Comparison of ENCODE assay signal across 18 cellular contexts in the genomic region with DNA sequence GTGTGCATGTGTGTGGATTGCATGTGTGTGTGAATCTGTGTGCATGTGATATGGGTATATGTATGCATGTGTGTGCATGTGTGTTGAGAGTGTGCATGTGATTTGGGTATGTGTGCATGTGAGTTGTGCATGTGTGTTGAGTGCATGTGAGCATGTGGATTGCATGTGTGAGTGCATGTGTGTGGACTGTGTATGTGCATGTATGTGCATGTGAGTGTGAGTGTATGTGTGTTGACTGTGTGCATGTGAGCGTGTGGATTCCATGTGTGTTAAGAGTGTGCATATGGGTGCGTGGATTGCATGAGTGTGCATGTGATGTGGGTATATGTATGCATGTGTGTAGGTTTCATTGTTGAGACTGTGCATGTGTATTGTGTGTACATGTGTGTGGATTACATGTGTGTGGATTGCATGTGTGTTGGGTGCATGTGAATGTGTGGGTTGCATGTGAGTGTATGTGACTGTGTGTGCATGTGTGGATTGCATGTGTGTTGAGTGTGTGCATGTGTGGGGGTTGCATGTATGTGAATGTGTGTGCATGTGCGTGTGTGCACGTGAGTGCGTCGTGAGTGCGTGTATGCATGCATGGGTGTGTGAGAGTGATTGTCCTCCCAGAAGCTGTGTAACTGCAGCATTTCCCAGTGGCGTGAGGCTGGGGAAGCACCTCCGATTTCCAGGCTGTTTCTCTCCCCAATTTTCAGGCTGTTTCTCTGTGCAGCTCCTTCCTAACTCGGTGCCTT. TPM values are rescaled to one million over a fixed set of nuclear protein-coding genes. Genes with fewer than 3 reads are reported as not detected.
DNase-seq lines count a peak whose midpoint lies in the region; ATAC-seq, FAIRE-seq and TF ChIP-seq lines count a peak whose summit lies in the region.
"Had no signal": no experiment of that assay in that cellular context is flagged by ENCODE, and none has a peak within 500 bp of the region (broad histone marks: within the 10 kb centered on the region; RNA-seq: fewer than 3 reads in every experiment).

No MANE protein-coding gene starts in this region.

- no peak for TF ChIP-seq CTCF in K562 (IDR thresholded peaks at IDR 0.05 in 2 of 3, conservative IDR thresholded peaks at IDR 0.05 in 1 of 3; ENCODE audit: insufficient read depth in 2 of 3, low read depth in 1 of 3, low read length in 3 of 3)
- TF ChIP-seq CTCF in PC-9 (conservative IDR thresholded peaks at IDR 0.05) = no peak

- no peak overlapping the region for H4K91ac ChIP-seq in trophoblast cell (ENCODE audit: low read depth, low read length)

- H4K12ac ChIP-seq in trophoblast cell (ENCODE audit: low read depth, low read length) = no peak overlapping the region

- no peak overlapping the region for H2BK12ac ChIP-seq in trophoblast cell (ENCODE audit: low read length)

- peaks cover 23 to 24% of the 10 kb centered on the region in 2 donors for H3K27me3 Mint-ChIP-seq in CD8-positive, alpha-beta memory T cell

- no peaks in the 10 kb centered on the region for H3K9me3 Mint-ChIP-seq in CD8-positive, alpha-beta memory T cell
- H3K9me3 Mint-ChIP-seq: IgD-negative memory B cell had no signal

- H3K4me3 ChIP-seq in K562 = no peak overlapping the region
- no peak overlapping the region for H3K4me3 ChIP-seq in trophoblast cell (ENCODE audit: low read depth, low read length)
- no peak overlapping the region for H3K4me3 ChIP-seq in CD8-positive, alpha-beta memory T cell (ENCODE audit: low read length)
- no peak overlapping the region for H3K4me3 ChIP-seq in PC-9
- H3K4me3 ChIP-seq: MG63 had no signal

- no peaks in the 10 kb centered on the region for H3K36me3 ChIP-seq in K562 (ENCODE audit: control insufficient read depth, insufficient read depth, low read length)
- no peaks in the 10 kb centered on the region for H3K36me3 ChIP-seq in trophoblast cell (ENCODE audit: control insufficient read depth in 1 of 2, insufficient read depth in 2 of 2, low read length in 2 of 2)
- no peaks in the 10 kb centered on the region for H3K36me3 ChIP-seq in CD8-positive, alpha-beta memory T cell (ENCODE audit: insufficient read depth, low read length)
- H3K36me3 ChIP-seq in PC-9 (ENCODE audit: low read depth) = no peaks in the 10 kb centered on the region
- H3K36me3 ChIP-seq: MG63 had no signal

- no peak overlapping the region for H2BK120ac ChIP-seq in trophoblast cell (ENCODE audit: insufficient read depth, low read length, poor library complexity)

- H3K9ac ChIP-seq in K562 (ENCODE audit: insufficient read depth in 1 of 2, low read depth in 2 of 2, low read length in 2 of 2) = no peak overlapping the region
- no peak overlapping the region for H3K9ac ChIP-seq in trophoblast cell (ENCODE audit: low read length)

- no peak overlapping the region for H3K4me2 ChIP-seq in K562 (ENCODE audit: insufficient read depth, low read length)
- no peak overlapping the region for H3K4me2 ChIP-seq in trophoblast cell (ENCODE audit: low read length)
- no peak overlapping the region for H3K4me2 ChIP-seq in PC-9

- no peak overlapping the region for H2AFZ ChIP-seq in K562 (ENCODE audit: low read depth, low read length)
- no peak overlapping the region for H2AFZ ChIP-seq in trophoblast cell (ENCODE audit: insufficient read depth, low read length, poor library complexity)
- H2AFZ ChIP-seq in PC-9 = no peak overlapping the region

- H3K4me3 Mint-ChIP-seq in CD8-positive, alpha-beta memory T cell = peak overlapping the region in 1 of 7 donors; percentile 44
- H3K4me3 Mint-ChIP-seq: CD14-positive monocyte, IgD-negative memory B cell had no signal

- H3K27ac ChIP-seq in K562 (ENCODE audit: extremely low read depth, low read depth, low read length) (no peak overlapping the region; the same call in 2 of the 3 replicates), trophoblast cell (ENCODE audit: low read depth, low read length) (no peak overlapping the region), PC-9 (no peak overlapping the region)
- H3K27ac ChIP-seq in CD8-positive, alpha-beta memory T cell (ENCODE audit: low read depth, low read length) = no peak overlapping the region

- no peak for TF ChIP-seq EP300 in K562 (IDR thresholded peaks at IDR 0.05; ENCODE audit: low read length)

- FAIRE-seq in GM12891 (lab: Jason Lieb, UNC) (peak; percentile 79), K562 (lab: Jason Lieb, UNC) (no peak)

- no peak overlapping the region for H2BK5ac ChIP-seq in trophoblast cell (ENCODE audit: low read depth, low read length, poor library complexity)

- POLR2A ChIA-PET in K562 (lab: Yijun Ruan, JAX) (no interaction called here), PC-9 (lab: Charles Lee; ENCODE audit: unreplicated experiment) (no interaction called here)
- POLR2A ChIA-PET in CD8-positive, alpha-beta memory T cell (lab: Charles Lee) = no interaction called here

- 2% methylated on average over 10 of the region's 10 CpGs for WGBS in K562 (ENCODE audit: insufficient coverage, low coverage, missing lambda C conversion rate)
- WGBS in trophoblast cell (ENCODE audit: extremely low coverage, insufficient coverage, insufficient read length) = no CpG with 5 or more reads among the region's 10 CpGs

- CTCF ChIA-PET in K562 (lab: Yijun Ruan, JAX; ENCODE audit: low intra/inter-chr PET ratio) (interaction anchor here (0.6 to 1.3 kb wide), 3 partner anchors 18 to 58 kb away, joined by 3 to 4 read pairs (median 4); no protein-coding TSS in a partner anchor), PC-9 (lab: Charles Lee) (interaction anchor here (0.5 kb wide), 1 partner anchor 8 kb away, joined by 4 read pairs; no protein-coding TSS in a partner anchor)
- CTCF ChIA-PET in CD8-positive, alpha-beta memory T cell (lab: Charles Lee) = no interaction called here

- no peak overlapping the region for H2AK5ac ChIP-seq in trophoblast cell (ENCODE audit: low read length)

- H3K79me1 ChIP-seq in trophoblast cell (ENCODE audit: low read length) = no peaks in the 10 kb centered on the region

- H3K18ac ChIP-seq in trophoblast cell (ENCODE audit: low read length) = no peak overlapping the region

- DNase-seq in GM12891 (ENCODE audit: insufficient read length, low spot score) (no peak), K562 (ENCODE audit: extremely low read depth in 1 of 4, low spot score in 3 of 4) (no peak), trophoblast cell (no peak), PC-9 (no peak)
- no peak for DNase-seq in CD8-positive, alpha-beta memory T cell
- DNase-seq: AML-193, DMS79 treated with DMSO at 0.1 percent for 48 hours, HCEC 1CT, Kasumi-1, MG63, NCI-H1048, NCI-H1436, NCI-H2029, NCI-H2171, PC-3 had no signal

- no peaks in the 10 kb centered on the region for H3K9me2 ChIP-seq in PC-9 (ENCODE audit: insufficient read depth)

- no peak overlapping the region for H3K27ac Mint-ChIP-seq in CD8-positive, alpha-beta memory T cell

- H4K20me1 ChIP-seq in K562 (replicated peaks; ENCODE audit: control insufficient read depth, insufficient read depth, low read length) (peaks cover 15% of the 10 kb centered on the region; the same call in 1 of the 2 replicates), PC-9 (ENCODE audit: insufficient read depth) (no peaks in the 10 kb centered on the region)

- H3K27me3 ChIP-seq in K562 (ENCODE audit: control insufficient read depth in 2 of 2, insufficient read depth in 2 of 2, low read length in 2 of 2) (peaks cover 34 to 82% of the 10 kb centered on the region in 2 experiments), trophoblast cell (ENCODE audit: insufficient read depth, low read length) (no peaks in the 10 kb centered on the region), PC-9 (ENCODE audit: insufficient read depth, low read depth) (no peaks in the 10 kb centered on the region)
- no peaks in the 10 kb centered on the region for H3K27me3 ChIP-seq in CD8-positive, alpha-beta memory T cell (ENCODE audit: insufficient read depth, low read length, poor library complexity, severe bottlenecking)
- H3K27me3 ChIP-seq: MG63 had no signal

- H3K79me2 ChIP-seq in K562 (ENCODE audit: control insufficient read depth, insufficient read depth, low read length) (no peaks in the 10 kb centered on the region), trophoblast cell (ENCODE audit: control insufficient read depth, insufficient read depth, low read length, poor library complexity) (no peaks in the 10 kb centered on the region), PC-9 (ENCODE audit: low read depth) (no peaks in the 10 kb centered on the region)

- H3K4me1 ChIP-seq in K562 (replicated peaks in 1 of 2; ENCODE audit: control insufficient read depth in 2 of 2, insufficient read depth in 2 of 2, low read length in 2 of 2) (peaks cover 0 to 13% of the 10 kb centered on the region in 2 experiments; a peak in 2 of 5 replicates), trophoblast cell (ENCODE audit: control insufficient read depth in 1 of 2, insufficient read depth in 2 of 2, low read length in 2 of 2) (no peaks in the 10 kb centered on the region), PC-9 (replicated peaks; ENCODE audit: insufficient read depth) (peaks cover 9% of the 10 kb centered on the region; the same call in 1 of the 2 replicates)
- no peaks in the 10 kb centered on the region for H3K4me1 ChIP-seq in CD8-positive, alpha-beta memory T cell (ENCODE audit: insufficient read depth, low read length)

- intact Hi-C loops in K562 (cut with micrococcal nuclease) (loop anchor here (2.0 kb wide), 2 partner anchors 25 to 57 kb away; no protein-coding TSS in a partner anchor), PC-9 (cut with micrococcal nuclease; ENCODE audit: unreplicated experiment) (loop anchor here (2.0 kb wide), 1 partner anchor 57 kb away; no protein-coding TSS in a partner anchor)

- H3K9me3 ChIP-seq in K562 (replicated peaks; ENCODE audit: control insufficient read depth, insufficient read depth, low read depth, low read length) = no peaks in the 10 kb centered on the region; the same call in 1 of the 2 replicates
- peaks cover 9% of the 10 kb centered on the region for H3K9me3 ChIP-seq in trophoblast cell (ENCODE audit: insufficient read depth, low read depth, low read length)
- H3K9me3 ChIP-seq in CD8-positive, alpha-beta memory T cell (ENCODE audit: low read length) = no peaks in the 10 kb centered on the region
- no peaks in the 10 kb centered on the region for H3K9me3 ChIP-seq in PC-9 (ENCODE audit: insufficient read depth, low read depth)
- H3K9me3 ChIP-seq: MG63 had no signal

- ATAC-seq in K562 (no peak), GM21360 (IDR thresholded peaks at IDR 0.05; ENCODE audit: unreplicated experiment) (no peak)

- BruUV-seq in K562 (replicated peaks; lab: Mats Ljungman, UMichigan) = no TSS peak
- no TSS peak for BruUV-seq in PC-9 (replicated peaks; lab: Mats Ljungman, UMichigan)

- H3K9me1 ChIP-seq in K562 (ENCODE audit: control insufficient read depth, insufficient read depth, low read length) = no peaks in the 10 kb centered on the region

- no peak overlapping the region for H4K8ac ChIP-seq in trophoblast cell (ENCODE audit: low read depth, low read length)

- in situ Hi-C loops in K562 (cut with MboI) = no loop called here

- no peak for TF ChIP-seq RAD21 in K562 (CRISPR knock-in tag; conservative IDR thresholded peaks at IDR 0.05 in 1 of 2, IDR thresholded peaks at IDR 0.05 in 1 of 2)

- peaks cover 9% of the 10 kb centered on the region for H3F3A ChIP-seq in PC-9 (ENCODE audit: insufficient read depth, low read depth)

- H3K14ac ChIP-seq in trophoblast cell (ENCODE audit: low read length) = no peak overlapping the region

- TF ChIP-seq POLR2A in GM12891 (IDR thresholded peaks at IDR 0.05; ENCODE audit: low read depth, low read length) (no peak), K562 (conservative IDR thresholded peaks at IDR 0.05) (no peak)

- peaks cover 4 to 5% (median 4%) of the 10 kb centered on the region in 3 donors for H3K4me1 Mint-ChIP-seq in CD8-positive, alpha-beta memory T cell

- H3K4ac ChIP-seq in trophoblast cell (ENCODE audit: low read depth, low read length) = no peak overlapping the region

- no peaks in the 10 kb centered on the region for H3K36me3 Mint-ChIP-seq in CD8-positive, alpha-beta memory T cell
- H3K36me3 Mint-ChIP-seq: CD14-positive monocyte, IgD-negative memory B cell had no signal

- H3K23ac ChIP-seq in trophoblast cell (ENCODE audit: low read length) = peak overlapping the region; percentile 23

RNA-seq across cellular contexts. Expression of gene C1QTNF1, which starts 19.4 kb away (rescaled TPM):
- 0.05 TPM for polyA plus RNA-seq in GM12891 (2012; ENCODE audit: low read depth, missing spikeins)
- total RNA-seq in K562 (2011; cell fraction: chromatin; rRNA removed; ENCODE audit: low replicate concordance) = not detected in 2 replicates
- not detected in 2 replicates for total RNA-seq in K562 (2011; cell fraction: nucleolus; rRNA removed)
- total RNA-seq in K562 (2011; cell fraction: nucleoplasm; rRNA removed) = not detected in 2 replicates
- total RNA-seq in K562 (2014; rRNA removed) (not detected in 2 replicates), K562 (2014; rRNA removed; fragmentation: Illumina TruSeq; extraction: Trizol) (not detected in 2 replicates), K562 (2015; rRNA removed; fragmentation: Illumina TruSeq; extraction: Trizol) (not detected in 2 replicates), K562 (2021) (0.09 and 0.22 TPM in 2 replicates), PC-9 (2021) (3.4 and 3.9 TPM in 2 replicates)
- polyA plus RNA-seq in K562 (2011; rRNA removed) (not detected in 2 replicates), K562 (2014; fragmentation: Illumina TruSeq; extraction: Trizol) (not detected in 2 replicates), K562 (2014; fragmentation: Nextera tagmentation; extraction: Ambion mirVana) (not detected), K562 (2014; rRNA removed) (not detected in 2 replicates)
- not detected in 2 replicates for polyA plus RNA-seq in K562 (2011; cell fraction: cytosol; rRNA removed)
- polyA plus RNA-seq in K562 (2011; cell fraction: nucleus; rRNA removed) = not detected in 2 replicates
- polyA plus RNA-seq in K562 (2012) = not detected in 2 replicates
- polyA minus RNA-seq in K562 (2011; rRNA and poly(A)+ RNA removed) = not detected in 2 replicates
- not detected in 2 replicates for polyA minus RNA-seq in K562 (2011; cell fraction: cytosol; rRNA and poly(A)+ RNA removed)
- polyA minus RNA-seq in K562 (2011; cell fraction: nucleus; rRNA and poly(A)+ RNA removed) = not detected in 2 replicates
- 11.5 and 12.7 TPM in 2 replicates for polyA plus RNA-seq in trophoblast cell (2013)
- under 1 TPM in 1 of 2 experiments, not detected in 1; 0.22 TPM for total RNA-seq in CD8-positive, alpha-beta memory T cell
- polyA plus RNA-seq in CD8-positive, alpha-beta memory T cell = not detected
- polyA plus RNA-seq: CD14-positive monocyte, IgD-negative memory B cell had no signal

RNA-seq across cellular contexts. Expression of gene ENGASE, which starts 31.3 kb away (rescaled TPM):
- polyA plus RNA-seq in GM12891 (2012; ENCODE audit: low read depth, missing spikeins) = 6.2 TPM
- 111 and 287 TPM in 2 replicates for total RNA-seq in K562 (2011; cell fraction: chromatin; rRNA removed; ENCODE audit: low replicate concordance)
- 149 and 158 TPM in 2 replicates for total RNA-seq in K562 (2011; cell fraction: nucleolus; rRNA removed)
- 121 and 125 TPM in 2 replicates for total RNA-seq in K562 (2011; cell fraction: nucleoplasm; rRNA removed)
- total RNA-seq in K562 (2014; rRNA removed) (14.0 and 17.2 TPM in 2 replicates), K562 (2014; rRNA removed; fragmentation: Illumina TruSeq; extraction: Trizol) (6.5 and 9.1 TPM in 2 replicates), K562 (2015; rRNA removed; fragmentation: Illumina TruSeq; extraction: Trizol) (11.2 and 13.6 TPM in 2 replicates), K562 (2021) (32.3 and 45.5 TPM in 2 replicates), PC-9 (2021) (15.7 and 19.5 TPM in 2 replicates)
- polyA plus RNA-seq in K562 (2011; rRNA removed) (16.4 and 22.8 TPM in 2 replicates), K562 (2014; fragmentation: Illumina TruSeq; extraction: Trizol) (13.9 and 15.2 TPM in 2 replicates), K562 (2014; fragmentation: Nextera tagmentation; extraction: Ambion mirVana) (under 1 TPM; 0.06 to 0.14 TPM), K562 (2014; rRNA removed) (36.5 and 42.5 TPM in 2 replicates)
- polyA plus RNA-seq in K562 (2011; cell fraction: cytosol; rRNA removed) = 7.9 and 11.1 TPM in 2 replicates
- 246 and 319 TPM in 2 replicates for polyA plus RNA-seq in K562 (2011; cell fraction: nucleus; rRNA removed)
- 25.6 and 37.4 TPM in 2 replicates for polyA plus RNA-seq in K562 (2012)
- polyA minus RNA-seq in K562 (2011; rRNA and poly(A)+ RNA removed) = 6.3 and 9.9 TPM in 2 replicates
- polyA minus RNA-seq in K562 (2011; cell fraction: cytosol; rRNA and poly(A)+ RNA removed) = 5.7 and 13.2 TPM in 2 replicates
- 49.8 and 50.9 TPM in 2 replicates for polyA minus RNA-seq in K562 (2011; cell fraction: nucleus; rRNA and poly(A)+ RNA removed)
- 18.7 and 18.8 TPM in 2 replicates for polyA plus RNA-seq in trophoblast cell (2013)
- 10 to 100 TPM; 33.2 to 38.3 TPM for total RNA-seq in CD8-positive, alpha-beta memory T cell
- 3.5 TPM for polyA plus RNA-seq in CD8-positive, alpha-beta memory T cell

RNA-seq across cellular contexts. Expression of gene CANT1, which starts 33.8 kb away (rescaled TPM):
- polyA plus RNA-seq in GM12891 (2012; ENCODE audit: low read depth, missing spikeins) = 24.6 TPM
- total RNA-seq in K562 (2011; cell fraction: chromatin; rRNA removed; ENCODE audit: low replicate concordance) = 43.0 and 99.3 TPM in 2 replicates
- 96.1 and 114 TPM in 2 replicates for total RNA-seq in K562 (2011; cell fraction: nucleolus; rRNA removed)
- 74.2 and 76.3 TPM in 2 replicates for total RNA-seq in K562 (2011; cell fraction: nucleoplasm; rRNA removed)
- total RNA-seq in K562 (2014; rRNA removed) (25.7 and 30.6 TPM in 2 replicates), K562 (2014; rRNA removed; fragmentation: Illumina TruSeq; extraction: Trizol) (12.6 and 13.9 TPM in 2 replicates), K562 (2015; rRNA removed; fragmentation: Illumina TruSeq; extraction: Trizol) (21.6 and 23.9 TPM in 2 replicates), K562 (2021) (66.4 and 68.4 TPM in 2 replicates), PC-9 (2021) (116 and 183 TPM in 2 replicates)
- polyA plus RNA-seq in K562 (2011; rRNA removed) (22.5 and 27.2 TPM in 2 replicates), K562 (2014; fragmentation: Illumina TruSeq; extraction: Trizol) (25.8 and 29.2 TPM in 2 replicates), K562 (2014; fragmentation: Nextera tagmentation; extraction: Ambion mirVana) (1 to 10 TPM; 2.7 to 2.9 TPM), K562 (2014; rRNA removed) (24.9 and 25.2 TPM in 2 replicates)
- 22.3 and 42.0 TPM in 2 replicates for polyA plus RNA-seq in K562 (2011; cell fraction: cytosol; rRNA removed)
- 19.9 and 27.7 TPM in 2 replicates for polyA plus RNA-seq in K562 (2011; cell fraction: nucleus; rRNA removed)
- polyA plus RNA-seq in K562 (2012) = 50.7 and 73.7 TPM in 2 replicates
- polyA minus RNA-seq in K562 (2011; rRNA and poly(A)+ RNA removed) = 26.4 and 26.9 TPM in 2 replicates
- 29.2 and 54.9 TPM in 2 replicates for polyA minus RNA-seq in K562 (2011; cell fraction: cytosol; rRNA and poly(A)+ RNA removed)
- 12.3 and 17.8 TPM in 2 replicates for polyA minus RNA-seq in K562 (2011; cell fraction: nucleus; rRNA and poly(A)+ RNA removed)
- 60.8 and 62.9 TPM in 2 replicates for polyA plus RNA-seq in trophoblast cell (2013)
- 10 to 100 TPM; 45.5 to 47.3 TPM for total RNA-seq in CD8-positive, alpha-beta memory T cell
- polyA plus RNA-seq in CD8-positive, alpha-beta memory T cell = 13.4 TPM
